ENCODE assay signal across 17 cellular contexts in the genomic region with DNA sequence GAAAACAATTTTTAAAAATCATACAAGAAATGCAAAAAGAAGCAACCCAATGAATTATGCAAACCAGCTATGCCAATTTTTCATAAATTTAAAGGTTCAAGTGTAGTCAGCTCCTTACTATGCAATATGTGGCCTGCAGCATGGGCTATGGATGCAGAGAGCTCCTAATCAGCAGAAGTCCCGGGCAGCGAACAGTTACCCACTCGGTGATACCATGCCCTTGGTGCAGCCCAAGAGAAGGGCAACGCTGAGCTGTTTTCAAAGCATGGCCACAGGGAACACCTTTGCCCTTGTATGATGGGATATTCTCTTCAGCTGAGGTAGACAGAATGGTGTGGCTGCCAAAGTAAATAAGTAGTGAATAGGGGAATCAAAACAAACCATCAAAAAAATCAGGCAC.
"Had no signal": no experiment of that assay in that cellular context is flagged by ENCODE, and none has a peak within 500 bp of the region (broad histone marks: within the 10 kb centered on the region; RNA-seq: fewer than 3 reads in every experiment).

No MANE protein-coding gene starts in this region.

- H3K4me3 ChIP-seq: colonic mucosa, esophagus muscularis mucosa, transverse colon had no signal

- DNase-seq: activated CD4-positive, alpha-beta T cell treated with anti-CD3 and anti-CD28 coated beads, Interleukin-2, amount 10 ng/mL, durations not matched to agents 24 days and 14 days; activated CD8-positive, alpha-beta memory T cell treated with anti-CD3 and anti-CD28 coated beads, Interleukin-2, amount 50 U/mL, for 48 hours; activated gamma-delta T cell treated with Interleukin-2 at 50 U/mL for 16 hours; amniotic stem cell; caudate nucleus; colonic mucosa; hippocampal formation; kidney; retina; stimulated activated CD4-positive, alpha-beta T cell treated with anti-CD3 and anti-CD28 coated beads, Interleukin-15, amount 100 ng/mL, for 24 hours; stimulated activated CD4-positive, alpha-beta T cell treated with anti-CD3 and anti-CD28 coated beads, Interleukin-4, amount 100 ng/mL, for 1 hour; stimulated activated naive CD8-positive, alpha-beta T cell treated with anti-CD3 and anti-CD28 coated beads, Interleukin-15, Interleukin-2, amounts not matched to agents 100 U/mL and 50 U/mL, for 24 hours; transverse colon had no signal

- H3K9me3 ChIP-seq: colonic mucosa, esophagus muscularis mucosa, transverse colon had no signal

- H3K4me1 ChIP-seq: colonic mucosa, transverse colon had no signal

- FAIRE-seq: kidney, TTC549 had no signal

- H3K36me3 ChIP-seq: colonic mucosa, esophagus muscularis mucosa, transverse colon had no signal

- ATAC-seq: natural killer cell treated with Interleukin-12 subunit alpha and Interleukin-12 subunit beta and Interleukin-15 and Interleukin-18, amount 100 ng/mL, for 72 hours; stimulated activated naive CD8-positive, alpha-beta T cell treated with anti-CD3 and anti-CD28 coated beads, Interleukin-15, Interleukin-2, amounts not matched to agents 100 U/mL and 50 U/mL, for 24 hours; WTC11 had no signal

- H3K27ac ChIP-seq: colonic mucosa, esophagus muscularis mucosa, transverse colon had no signal

- H3K27me3 ChIP-seq: colonic mucosa, esophagus muscularis mucosa, transverse colon had no signal
